Comparison of ENCODE assay signal across 15 cellular contexts in genomic region chr19:49212302-49212701, GRCh38. TPM values are rescaled to one million over a fixed set of nuclear protein-coding genes. Genes with fewer than 3 reads are reported as not detected.
DNase-seq lines count a peak whose midpoint lies in the region; ATAC-seq and TF ChIP-seq lines count a peak whose summit lies in the region.
"Had no signal": no experiment of that assay in that cellular context is flagged by ENCODE, and none has a peak within 500 bp of the region (broad histone marks: within the 10 kb centered on the region; RNA-seq: fewer than 3 reads in every experiment).

No MANE protein-coding gene starts in this region.

- H3K27me3 ChIP-seq in SK-N-SH (ENCODE audit: insufficient read depth) (no peaks in the 10 kb centered on the region), GM23338 (ENCODE audit: insufficient read depth) (no peaks in the 10 kb centered on the region), hepatocyte (no peaks in the 10 kb centered on the region)
- H3K27me3 ChIP-seq: pancreas, suprapubic skin had no signal

- H3K36me3 Mint-ChIP-seq in stimulated activated naive B cell treated with anti-CD40 and anti-IgM and Interleukin-4, amounts not matched to agents 10 μg/mL and 1 μg/mL and 100 μg/mL, for 72 hours, result peaks cover 3 to 7% of the 10 kb centered on the region in 2 donors
- H3K36me3 Mint-ChIP-seq in GM23338 (ENCODE audit: low read depth), result peaks cover 22% of the 10 kb centered on the region

- no peaks in the 10 kb centered on the region for H3K27me3 Mint-ChIP-seq in stimulated activated naive B cell treated with anti-CD40 and anti-IgM and Interleukin-4, amounts not matched to agents 10 μg/mL and 1 μg/mL and 100 μg/mL, for 72 hours
- H3K27me3 Mint-ChIP-seq in GM23338 (ENCODE audit: insufficient read depth, low read depth, poor library complexity), result peaks cover 6% of the 10 kb centered on the region

- H3K27ac Mint-ChIP-seq in stimulated activated naive B cell treated with anti-CD40 and anti-IgM and Interleukin-4, amounts not matched to agents 10 μg/mL and 1 μg/mL and 100 μg/mL, for 72 hours, result peak overlapping the region; percentile 47
- H3K27ac Mint-ChIP-seq in GM23338, result no peak overlapping the region
- H3K27ac Mint-ChIP-seq: activated CD8-positive, alpha-beta T cell treated with anti-CD3 and anti-CD28 coated beads, Interleukin-2, amount 10 ng/mL, durations not matched to agents 7 days and 5 days; H9 had no signal

- no peak for TF ChIP-seq CTCF in SK-N-SH (IDR thresholded peaks at IDR 0.05)
- no peak for TF ChIP-seq CTCF in GM23338 (conservative IDR thresholded peaks at IDR 0.05; ENCODE audit: low read depth in 2 of 2)
- TF ChIP-seq CTCF in hepatocyte (IDR thresholded peaks at IDR 0.05; ENCODE audit: poor library complexity), result no peak

- H3K4me3 Mint-ChIP-seq in stimulated activated naive B cell treated with anti-CD40 and anti-IgM and Interleukin-4, amounts not matched to agents 10 μg/mL and 1 μg/mL and 100 μg/mL, for 72 hours, result peak overlapping the region in 1 of 2 donors; percentile 9
- H3K4me3 Mint-ChIP-seq in GM23338, result no peak overlapping the region
- H3K4me3 Mint-ChIP-seq: activated CD8-positive, alpha-beta T cell treated with anti-CD3 and anti-CD28 coated beads, Interleukin-2, amount 10 ng/mL, durations not matched to agents 7 days and 5 days had no signal

- no peak for TF ChIP-seq RAD21 in SK-N-SH (IDR thresholded peaks at IDR 0.05; ENCODE audit: low read length)

- ATAC-seq in SK-N-SH treated with all-trans-retinoic acid at 6 μM for 48 hours, result no peak
- peak; percentile 24 to 39 for ATAC-seq in stimulated activated naive B cell treated with anti-CD40 and anti-IgM and Interleukin-4, amounts not matched to agents 10 μg/mL and 1 μg/mL and 100 μg/mL, for 72 hours (replicated peaks)
- ATAC-seq in GM23338, result no peak
- ATAC-seq: activated CD8-positive, alpha-beta T cell treated with anti-CD3 and anti-CD28 coated beads, Interleukin-2, amount 10 ng/mL, durations not matched to agents 7 days and 5 days; pancreas had no signal

- peaks cover 0 to 28% of the 10 kb centered on the region in 2 experiments for H3K36me3 ChIP-seq in SK-N-SH (replicated peaks in 1 of 2; ENCODE audit: control insufficient read depth in 1 of 2, insufficient read depth in 2 of 2, low read length in 1 of 2)
- no peaks in the 10 kb centered on the region for H3K36me3 ChIP-seq in GM23338 (ENCODE audit: insufficient read depth)
- H3K36me3 ChIP-seq in hepatocyte (replicated peaks; ENCODE audit: insufficient read depth, low read depth), result no peaks in the 10 kb centered on the region
- H3K36me3 ChIP-seq: pancreas had no signal

- POLR2A ChIA-PET in SK-N-SH (lab: Yijun Ruan, JAX), result no interaction called here

- no peaks in the 10 kb centered on the region; a peak in 1 of 4 replicates for H3K4me1 ChIP-seq in SK-N-SH (ENCODE audit: control insufficient read depth in 1 of 2, insufficient read depth in 2 of 2, low read depth in 1 of 2, low read length in 1 of 2)
- peaks cover 8% of the 10 kb centered on the region; the same call in 1 of the 2 replicates for H3K4me1 ChIP-seq in GM23338 (ENCODE audit: insufficient read depth)
- no peaks in the 10 kb centered on the region for H3K4me1 ChIP-seq in hepatocyte (ENCODE audit: insufficient read depth)

- H3K9me3 Mint-ChIP-seq in stimulated activated naive B cell treated with anti-CD40 and anti-IgM and Interleukin-4, amounts not matched to agents 10 μg/mL and 1 μg/mL and 100 μg/mL, for 72 hours, result peaks cover 0 to 2% of the 10 kb centered on the region in 2 donors
- H3K9me3 Mint-ChIP-seq in GM23338, result peaks cover 14% of the 10 kb centered on the region

- 47% methylated on average over 2 of the region's 2 CpGs for WGBS in SK-N-SH (ENCODE audit: low lambda C conversion rate)
- 52% methylated on average over 2 of the region's 2 CpGs for WGBS in hepatocyte (ENCODE audit: low lambda C conversion rate, missing lambda C conversion rate)

- H2AFZ ChIP-seq in SK-N-SH (ENCODE audit: low read depth) (no peak overlapping the region), GM23338 (no peak overlapping the region), hepatocyte (no peak overlapping the region)

- H3K4me3 ChIP-seq in SK-N-SH (ENCODE audit: low read depth in 2 of 2, low read length in 1 of 2), result no peak overlapping the region
- H3K4me3 ChIP-seq in GM23338, result no peak overlapping the region
- H3K4me3 ChIP-seq in hepatocyte, result no peak overlapping the region
- H3K4me3 ChIP-seq: pancreas, suprapubic skin had no signal

- peaks cover 23% of the 10 kb centered on the region for H3F3A ChIP-seq in SK-N-SH (replicated peaks; ENCODE audit: insufficient read depth)
- peaks cover 10% of the 10 kb centered on the region for H3F3A ChIP-seq in GM23338 (replicated peaks; ENCODE audit: low read depth)

- TF ChIP-seq EP300 in SK-N-SH (IDR thresholded peaks at IDR 0.05; ENCODE audit: borderline replicate concordance in 1 of 2, low read depth in 1 of 2, low read length in 1 of 2), result no peak

- H3K9me3 ChIP-seq in SK-N-SH (no peaks in the 10 kb centered on the region), hepatocyte (ENCODE audit: low read depth) (no peaks in the 10 kb centered on the region)
- H3K9me3 ChIP-seq: pancreas, suprapubic skin had no signal

- no peak overlapping the region for H3K9ac ChIP-seq in SK-N-SH

- no peak for DNase-seq in SK-N-SH
- peak; percentile 27 for DNase-seq in NCI-H1694 treated with DMSO at 0.1 percent for 48 hours (lab: John Stamatoyannopoulos, UW)
- peak; percentile 52 for DNase-seq in astrocyte of the hippocampus (ENCODE audit: low read depth, low spot score)
- no peak for DNase-seq in stimulated activated naive B cell treated with anti-CD40 and anti-IgM and Interleukin-4, amounts not matched to agents 10 μg/mL and 1 μg/mL and 100 μg/mL, for 72 hours
- DNase-seq in GM23338 (ENCODE audit: low spot score), result no peak
- DNase-seq in hepatocyte (ENCODE audit: low spot score), result no peak
- DNase-seq in activated naive CD4-positive, alpha-beta T cell treated with Interleukin-2 at 50 U/mL for 16 hours, result no peak
- DNase-seq: activated CD8-positive, alpha-beta T cell treated with anti-CD3 and anti-CD28 coated beads, Interleukin-2, amount 10 ng/mL, durations not matched to agents 7 days and 5 days; activated effector memory CD4-positive, alpha-beta T cell treated with anti-CD3 and anti-CD28 coated beads, Interleukin-2, amount 50 U/mL, for 16 hours; H9; T1000 had no signal

- H3K4me2 ChIP-seq in SK-N-SH (no peak overlapping the region), GM23338 (no peak overlapping the region), hepatocyte (no peak overlapping the region)

- H3K27ac ChIP-seq in SK-N-SH (ENCODE audit: low read depth in 2 of 2, low read length in 1 of 2) (no peak overlapping the region), GM23338 (ENCODE audit: low read depth) (no peak overlapping the region), hepatocyte (no peak overlapping the region)
- H3K27ac ChIP-seq: pancreas, suprapubic skin had no signal

- CTCF ChIA-PET in SK-N-SH (lab: Yijun Ruan, JAX), result interaction anchor here (1.9 to 6.7 kb wide), 3 partner anchors 13 to 115 kb away, joined by 8 to 48 read pairs (median 11); no protein-coding TSS in a partner anchor

- no peaks in the 10 kb centered on the region for H3K79me2 ChIP-seq in SK-N-SH (ENCODE audit: insufficient read depth)
- no peaks in the 10 kb centered on the region for H3K79me2 ChIP-seq in GM23338 (replicated peaks; ENCODE audit: insufficient read depth)
- no peaks in the 10 kb centered on the region for H3K79me2 ChIP-seq in hepatocyte

- H4K20me1 ChIP-seq in SK-N-SH (ENCODE audit: insufficient read depth), result no peaks in the 10 kb centered on the region
- no peaks in the 10 kb centered on the region; the same call in 1 of the 2 replicates for H4K20me1 ChIP-seq in GM23338 (replicated peaks; ENCODE audit: insufficient read depth)
- no peaks in the 10 kb centered on the region for H4K20me1 ChIP-seq in hepatocyte (ENCODE audit: insufficient read depth, poor library complexity, severe bottlenecking)

- no peaks in the 10 kb centered on the region for H3K9me2 ChIP-seq in SK-N-SH
- no peaks in the 10 kb centered on the region for H3K9me2 ChIP-seq in GM23338 (ENCODE audit: insufficient read depth)
- H3K9me2 ChIP-seq in hepatocyte (replicated peaks; ENCODE audit: insufficient read depth), result no peaks in the 10 kb centered on the region

- H3K4me1 Mint-ChIP-seq in stimulated activated naive B cell treated with anti-CD40 and anti-IgM and Interleukin-4, amounts not matched to agents 10 μg/mL and 1 μg/mL and 100 μg/mL, for 72 hours, result peaks cover 25 to 63% of the 10 kb centered on the region in 2 donors
- H3K4me1 Mint-ChIP-seq in GM23338, result peaks cover 4% of the 10 kb centered on the region

TF ChIP-seq in GM23338, 12 proteins besides CTCF, POLR2A, EP300 and RAD21 (continues in another document):
- no peak for TF ChIP-seq CREB1 (CRISPR knock-in tag; IDR thresholded peaks at IDR 0.05; ENCODE audit: low read depth)

RNA-seq across cellular contexts. Expression of gene TRPM4, which starts 54.7 kb away (rescaled TPM):
- polyA plus RNA-seq in SK-N-SH (2012; rRNA removed) (16.9 and 20.6 TPM in 2 replicates), GM23338 (2016; fragmentation: Nextera tagmentation; extraction: Ambion mirVana) (25.7 and 30.4 TPM in 2 replicates), hepatocyte (20.5 and 23.2 TPM in 2 replicates)
- polyA plus RNA-seq in SK-N-SH (2012; cell fraction: cytosol; rRNA removed), result 5.4 and 8.1 TPM in 2 replicates
- polyA plus RNA-seq in SK-N-SH (2012; cell fraction: nucleus; rRNA removed), result 147 and 193 TPM in 2 replicates
- total RNA-seq in GM23338 (2014; rRNA removed; shearing (Covaris generic)), result 11.6 and 16.5 TPM in 2 replicates
- total RNA-seq in hepatocyte, result 6.6 and 7.0 TPM in 2 replicates
- total RNA-seq: activated CD8-positive, alpha-beta T cell treated with anti-CD3 and anti-CD28 coated beads, Interleukin-2, amount 10 ng/mL, durations not matched to agents 7 days and 5 days had no signal

RNA-seq across cellular contexts. Expression of gene HRC, which starts 57.1 kb away (rescaled TPM):
- not detected in 2 replicates for polyA plus RNA-seq in SK-N-SH (2012; rRNA removed)
- polyA plus RNA-seq in SK-N-SH (2012; cell fraction: cytosol; rRNA removed), result 0.04 TPM in 1 of 2 replicates, not detected in the other
- 0.04 and 0.12 TPM in 2 replicates for polyA plus RNA-seq in SK-N-SH (2012; cell fraction: nucleus; rRNA removed)
- 1.4 and 1.9 TPM in 2 replicates for total RNA-seq in GM23338 (2014; rRNA removed; shearing (Covaris generic))
- polyA plus RNA-seq in GM23338 (2016; fragmentation: Nextera tagmentation; extraction: Ambion mirVana), result 2.0 and 2.5 TPM in 2 replicates
- total RNA-seq in hepatocyte, result 0.44 and 0.50 TPM in 2 replicates
- polyA plus RNA-seq in hepatocyte, result 0.33 and 0.48 TPM in 2 replicates
- total RNA-seq: activated CD8-positive, alpha-beta T cell treated with anti-CD3 and anti-CD28 coated beads, Interleukin-2, amount 10 ng/mL, durations not matched to agents 7 days and 5 days; NCI-H460 had no signal

Comparison
In these comparisons a context has a peak if more than half of its experiments do, and no peak if none do; other contexts are left out.
1. DNase-seq: peak in NCI-H1694 treated with DMSO at 0.1 percent for 48 hours (single experiment) and astrocyte of the hippocampus (single experiment); none in SK-N-SH (single experiment), stimulated activated naive B cell treated with anti-CD40 and anti-IgM and Interleukin-4, amounts not matched to agents 10 μg/mL and 1 μg/mL and 100 μg/mL, for 72 hours (single experiment), GM23338 (single experiment), hepatocyte (single experiment) and activated naive CD4-positive, alpha-beta T cell treated with Interleukin-2 at 50 U/mL for 16 hours (single experiment).
2. ATAC-seq: peak in stimulated activated naive B cell treated with anti-CD40 and anti-IgM and Interleukin-4, amounts not matched to agents 10 μg/mL and 1 μg/mL and 100 μg/mL, for 72 hours (2 of 2); none in SK-N-SH treated with all-trans-retinoic acid at 6 μM for 48 hours (single experiment) and GM23338 (single experiment).